Comparison of ENCODE assay signal across 10 cellular contexts in genomic region chr6:34697904-34698557, GRCh38. TPM values are rescaled to one million over a fixed set of nuclear protein-coding genes. Genes with fewer than 3 reads are reported as not detected.
DNase-seq lines count a peak whose midpoint lies in the region; TF ChIP-seq lines count a peak whose summit lies in the region.
"Had no signal": no experiment of that assay in that cellular context is flagged by ENCODE, and none has a peak within 500 bp of the region (broad histone marks: within the 10 kb centered on the region; RNA-seq: fewer than 3 reads in every experiment).

No MANE protein-coding gene starts in this region.

- H3K4me3 ChIP-seq in tibial artery, result no peak overlapping the region

- no peak for DNase-seq in activated CD4-positive, alpha-beta T cell treated with anti-CD3 and anti-CD28 coated beads, Interleukin-2, amount 10 ng/mL, durations not matched to agents 7 days and 5 days
- DNase-seq in activated CD4-positive, alpha-beta T cell treated with anti-CD3 and anti-CD28 coated beads, Interleukin-2, amount 50 U/mL, for 48 hours, result no peak
- no peak for DNase-seq in activated CD4-positive, alpha-beta memory T cell treated with anti-CD3 and anti-CD28 coated beads, Interleukin-2, amount 10 ng/mL, durations not matched to agents 7 days and 5 days
- DNase-seq in nephron progenitor cell (no peak), superior temporal gyrus (ENCODE audit: extremely low spot score) (no peak), D341Med (ENCODE audit: low spot score) (no peak), tibial artery (no peak)
- DNase-seq: DMS79 treated with DMSO at 0.1 percent for 48 hours, NCI-H2081 treated with DMSO at 0.1 percent for 48 hours had no signal

- CTCF ChIA-PET in activated CD4-positive, alpha-beta T cell treated with anti-CD3 and anti-CD28 coated beads, Interleukin-2, amount 10 ng/mL, durations not matched to agents 7 days and 5 days (lab: Charles Lee), result no interaction called here
- CTCF ChIA-PET in activated CD4-positive, alpha-beta memory T cell treated with anti-CD3 and anti-CD28 coated beads, Interleukin-2, amount 10 ng/mL, durations not matched to agents 7 days and 5 days (lab: Charles Lee), result no interaction called here

- H3K27me3 Mint-ChIP-seq in activated CD4-positive, alpha-beta T cell treated with anti-CD3 and anti-CD28 coated beads, Interleukin-2, amount 10 ng/mL, durations not matched to agents 7 days and 5 days, result no peaks in the 10 kb centered on the region
- H3K27me3 Mint-ChIP-seq in IgD-negative memory B cell, result no peaks in the 10 kb centered on the region
- H3K27me3 Mint-ChIP-seq in activated CD4-positive, alpha-beta memory T cell treated with anti-CD3 and anti-CD28 coated beads, Interleukin-2, amount 10 ng/mL, durations not matched to agents 7 days and 5 days, result no peaks in the 10 kb centered on the region
- H3K27me3 Mint-ChIP-seq in nephron progenitor cell (ENCODE audit: low read depth, poor library complexity), result peaks cover 15% of the 10 kb centered on the region

- peaks cover 0 to 30% (median 19%) of the 10 kb centered on the region in 4 donors for H3K4me1 ChIP-seq in tibial artery

- TF ChIP-seq CTCF in nephron progenitor cell (IDR thresholded peaks at IDR 0.05) (no peak), tibial artery (IDR thresholded peaks at IDR 0.05) (no peak)

- peak overlapping the region; percentile 96 for H3K4me3 Mint-ChIP-seq in activated CD4-positive, alpha-beta T cell treated with anti-CD3 and anti-CD28 coated beads, Interleukin-2, amount 10 ng/mL, durations not matched to agents 7 days and 5 days
- H3K4me3 Mint-ChIP-seq in IgD-negative memory B cell (peak overlapping the region; percentile 91 to 98 (median 98)), nephron progenitor cell (peak overlapping the region; percentile 92)
- peak overlapping the region; percentile 88 for H3K4me3 Mint-ChIP-seq in activated CD4-positive, alpha-beta memory T cell treated with anti-CD3 and anti-CD28 coated beads, Interleukin-2, amount 10 ng/mL, durations not matched to agents 7 days and 5 days

- H3K4me1 Mint-ChIP-seq in activated CD4-positive, alpha-beta T cell treated with anti-CD3 and anti-CD28 coated beads, Interleukin-2, amount 10 ng/mL, durations not matched to agents 7 days and 5 days, result peaks cover 40% of the 10 kb centered on the region
- H3K4me1 Mint-ChIP-seq in IgD-negative memory B cell (peaks cover 28 to 31% (median 29%) of the 10 kb centered on the region in 3 donors), nephron progenitor cell (peaks cover 37% of the 10 kb centered on the region)
- peaks cover 39% of the 10 kb centered on the region for H3K4me1 Mint-ChIP-seq in activated CD4-positive, alpha-beta memory T cell treated with anti-CD3 and anti-CD28 coated beads, Interleukin-2, amount 10 ng/mL, durations not matched to agents 7 days and 5 days

- intact Hi-C loops in tibial artery (cut with DNase I; ENCODE audit: low total_unique reads), result no loop called here

- H3K9me3 ChIP-seq in tibial artery, result no peaks in the 10 kb centered on the region

- POLR2A ChIA-PET in activated CD4-positive, alpha-beta T cell treated with anti-CD3 and anti-CD28 coated beads, Interleukin-2, amount 10 ng/mL, durations not matched to agents 7 days and 5 days (lab: Charles Lee), result no interaction called here
- POLR2A ChIA-PET in activated CD4-positive, alpha-beta memory T cell treated with anti-CD3 and anti-CD28 coated beads, Interleukin-2, amount 10 ng/mL, durations not matched to agents 7 days and 5 days (lab: Charles Lee), result interaction anchor here (0.8 to 5.1 kb wide), 3 partner anchors 24 to 48 kb away, joined by 3 to 66 read pairs (median 41); no protein-coding TSS in a partner anchor

- peaks cover 17% of the 10 kb centered on the region for H3K36me3 Mint-ChIP-seq in activated CD4-positive, alpha-beta T cell treated with anti-CD3 and anti-CD28 coated beads, Interleukin-2, amount 10 ng/mL, durations not matched to agents 7 days and 5 days (ENCODE audit: low read depth)
- no peaks in the 10 kb centered on the region for H3K36me3 Mint-ChIP-seq in IgD-negative memory B cell
- peaks cover 24% of the 10 kb centered on the region for H3K36me3 Mint-ChIP-seq in activated CD4-positive, alpha-beta memory T cell treated with anti-CD3 and anti-CD28 coated beads, Interleukin-2, amount 10 ng/mL, durations not matched to agents 7 days and 5 days (ENCODE audit: low read depth)
- H3K36me3 Mint-ChIP-seq in nephron progenitor cell (ENCODE audit: low read depth), result peaks cover 4% of the 10 kb centered on the region

- H3K27me3 ChIP-seq in tibial artery, result no peaks in the 10 kb centered on the region

- H3K27ac ChIP-seq in tibial artery, result peak overlapping the region in 1 of 2 donors; percentile 96

- no peak overlapping the region for H3K27ac Mint-ChIP-seq in activated CD4-positive, alpha-beta T cell treated with anti-CD3 and anti-CD28 coated beads, Interleukin-2, amount 10 ng/mL, durations not matched to agents 7 days and 5 days
- H3K27ac Mint-ChIP-seq in IgD-negative memory B cell (peak overlapping the region in 2 of 3 donors; percentile 32 to 99), nephron progenitor cell (no peak overlapping the region)
- peak overlapping the region; percentile 85 for H3K27ac Mint-ChIP-seq in activated CD4-positive, alpha-beta memory T cell treated with anti-CD3 and anti-CD28 coated beads, Interleukin-2, amount 10 ng/mL, durations not matched to agents 7 days and 5 days

- no peaks in the 10 kb centered on the region for H3K36me3 ChIP-seq in tibial artery

- no peaks in the 10 kb centered on the region for H3K9me3 Mint-ChIP-seq in activated CD4-positive, alpha-beta T cell treated with anti-CD3 and anti-CD28 coated beads, Interleukin-2, amount 10 ng/mL, durations not matched to agents 7 days and 5 days
- H3K9me3 Mint-ChIP-seq in IgD-negative memory B cell (no peaks in the 10 kb centered on the region), nephron progenitor cell (no peaks in the 10 kb centered on the region)
- no peaks in the 10 kb centered on the region for H3K9me3 Mint-ChIP-seq in activated CD4-positive, alpha-beta memory T cell treated with anti-CD3 and anti-CD28 coated beads, Interleukin-2, amount 10 ng/mL, durations not matched to agents 7 days and 5 days

RNA-seq across cellular contexts. Expression of gene ILRUN, which starts 1.5 kb away (rescaled TPM):
- 10 to 100 TPM; 68.0 to 72.0 TPM for total RNA-seq in activated CD4-positive, alpha-beta T cell treated with anti-CD3 and anti-CD28 coated beads, Interleukin-2, amount 10 ng/mL, durations not matched to agents 7 days and 5 days
- polyA plus RNA-seq in IgD-negative memory B cell, result 15.4 TPM
- 10 to 100 TPM; 85.3 to 86.6 TPM for total RNA-seq in activated CD4-positive, alpha-beta memory T cell treated with anti-CD3 and anti-CD28 coated beads, Interleukin-2, amount 10 ng/mL, durations not matched to agents 7 days and 5 days

RNA-seq across cellular contexts. Expression of gene SNRPC, which starts 59.3 kb away (rescaled TPM):
- total RNA-seq in activated CD4-positive, alpha-beta T cell treated with anti-CD3 and anti-CD28 coated beads, Interleukin-2, amount 10 ng/mL, durations not matched to agents 7 days and 5 days, result 100 to 1,000 TPM; 124 to 146 TPM
- 267 TPM for polyA plus RNA-seq in IgD-negative memory B cell
- 100 to 1,000 TPM in 1 of 2 experiments, 10 to 100 TPM in 1; 98.7 to 100 TPM for total RNA-seq in activated CD4-positive, alpha-beta memory T cell treated with anti-CD3 and anti-CD28 coated beads, Interleukin-2, amount 10 ng/mL, durations not matched to agents 7 days and 5 days

Comparison
In these comparisons a context has a peak if more than half of its experiments do, and no peak if none do; other contexts are left out.
1. H3K27ac Mint-ChIP-seq: peak in IgD-negative memory B cell (2 of 3) and activated CD4-positive, alpha-beta memory T cell treated with anti-CD3 and anti-CD28 coated beads, Interleukin-2, amount 10 ng/mL, durations not matched to agents 7 days and 5 days (single experiment); none in activated CD4-positive, alpha-beta T cell treated with anti-CD3 and anti-CD28 coated beads, Interleukin-2, amount 10 ng/mL, durations not matched to agents 7 days and 5 days (single experiment) and nephron progenitor cell (single experiment).
2. Peak in every context shown above with its lines, with median percentiles within 50 percentile points of each other: H3K4me3 Mint-ChIP-seq.